In genomic region chr22:17910561-17911311, GRCh38 we compare ENCODE assay signal across 8 cellular contexts.
DNase-seq lines count a peak whose midpoint lies in the region; ATAC-seq and TF ChIP-seq lines count a peak whose summit lies in the region.

No MANE protein-coding gene starts in this region.

- H3K4me1 ChIP-seq in naive thymus-derived CD4-positive, alpha-beta T cell (ENCODE audit: control insufficient read depth in 2 of 2, insufficient read depth in 2 of 2, low read length in 2 of 2) = no peaks in the 10 kb centered on the region

- no peaks in the 10 kb centered on the region for H3K9me3 Mint-ChIP-seq in neural crest cell
- no peaks in the 10 kb centered on the region for H3K9me3 Mint-ChIP-seq in naive thymus-derived CD4-positive, alpha-beta T cell

- no peaks in the 10 kb centered on the region for H3K27me3 Mint-ChIP-seq in neural crest cell (ENCODE audit: low read depth)
- H3K27me3 Mint-ChIP-seq in naive thymus-derived CD4-positive, alpha-beta T cell = no peaks in the 10 kb centered on the region

- peaks cover 0 to 8% (median 0%) of the 10 kb centered on the region in 3 experiments for H3K36me3 ChIP-seq in naive thymus-derived CD4-positive, alpha-beta T cell (ENCODE audit: control insufficient read depth in 2 of 3, insufficient read depth in 3 of 3, low read length in 3 of 3)

- POLR2A ChIA-PET in naive thymus-derived CD4-positive, alpha-beta T cell (lab: Charles Lee) = no interaction called here

- intact Hi-C loops in naive thymus-derived CD4-positive, alpha-beta T cell (cut with micrococcal nuclease) = no loop called here

- in situ Hi-C loops in SK-MEL-5 (cut with HindIII; ENCODE audit: low pct_unique_long_range_greater_than_20kb, low sequenced_read_pairs) = no loop called here

- TF ChIP-seq CTCF in fibroblast of the aortic adventitia (IDR thresholded peaks at IDR 0.05; ENCODE audit: insufficient read depth, low read length) (peak; percentile 55), neural crest cell (conservative IDR thresholded peaks at IDR 0.05) (no peak)

- H3K4me3 Mint-ChIP-seq in neural crest cell = peak overlapping the region; percentile 27
- no peak overlapping the region for H3K4me3 Mint-ChIP-seq in naive thymus-derived CD4-positive, alpha-beta T cell

- H3K4me3 ChIP-seq in fibroblast of the aortic adventitia (ENCODE audit: low read depth, low read length) = peak overlapping the region; percentile 20
- no peak overlapping the region for H3K4me3 ChIP-seq in naive thymus-derived CD4-positive, alpha-beta T cell (ENCODE audit: low read length)

- H3K27me3 ChIP-seq in naive thymus-derived CD4-positive, alpha-beta T cell (ENCODE audit: control insufficient read depth in 2 of 2, insufficient read depth in 2 of 2, low read length in 2 of 2) = no peaks in the 10 kb centered on the region

- H3K27ac Mint-ChIP-seq in neural crest cell (ENCODE audit: unreplicated experiment) = peak overlapping the region; percentile 36
- no peak overlapping the region for H3K27ac Mint-ChIP-seq in naive thymus-derived CD4-positive, alpha-beta T cell

- DNase-seq in GM04503 (ENCODE audit: low read depth) (peak; percentile 76), SK-MEL-5 (ENCODE audit: low read depth, low spot score) (peak; percentile 67), fibroblast of the aortic adventitia (ENCODE audit: low read depth) (peak; percentile 88), neural crest cell (ENCODE audit: low read depth, low spot score) (peak; percentile 29), LoVo (ENCODE audit: low spot score) (no peak)
- DNase-seq in naive thymus-derived CD4-positive, alpha-beta T cell = no peak

- no peak overlapping the region for H3K27ac ChIP-seq in naive thymus-derived CD4-positive, alpha-beta T cell (ENCODE audit: low read depth, low read length)

- ATAC-seq in GM19328 (IDR thresholded peaks at IDR 0.05; ENCODE audit: unreplicated experiment) (no peak), HG03280 (IDR thresholded peaks at IDR 0.05; ENCODE audit: unreplicated experiment) (no peak)
- ATAC-seq in naive thymus-derived CD4-positive, alpha-beta T cell = no peak

- CTCF ChIA-PET in naive thymus-derived CD4-positive, alpha-beta T cell (lab: Charles Lee) = no interaction called here

- H3K36me3 Mint-ChIP-seq in neural crest cell (ENCODE audit: low read depth) = peaks cover 7% of the 10 kb centered on the region
- H3K36me3 Mint-ChIP-seq in naive thymus-derived CD4-positive, alpha-beta T cell = peaks cover 0 to 11% (median 0%) of the 10 kb centered on the region in 5 donors

- peaks cover 41% of the 10 kb centered on the region for H3K4me1 Mint-ChIP-seq in neural crest cell
- H3K4me1 Mint-ChIP-seq in naive thymus-derived CD4-positive, alpha-beta T cell = peaks cover 0 to 4% (median 0%) of the 10 kb centered on the region in 7 donors

- no peaks in the 10 kb centered on the region for H3K9me3 ChIP-seq in naive thymus-derived CD4-positive, alpha-beta T cell (ENCODE audit: control insufficient read depth in 2 of 3, low read length in 3 of 3)

Comparison
In these comparisons a context has a peak if more than half of its experiments do, and no peak if none do; other contexts are left out.
1. DNase-seq: peak in GM04503 (single experiment), SK-MEL-5 (single experiment), fibroblast of the aortic adventitia (single experiment) and neural crest cell (single experiment); none in LoVo (single experiment) and naive thymus-derived CD4-positive, alpha-beta T cell (0 of 9).